ENCODE assay signal across 8 cellular contexts in genomic region chr15:57306305-57306943, GRCh38.
DNase-seq lines count a peak whose midpoint lies in the region; ATAC-seq, FAIRE-seq and TF ChIP-seq lines count a peak whose summit lies in the region.

No MANE protein-coding gene starts in this region.

- peak overlapping the region in 1 of 4 donors; percentile 6 for H3K27ac ChIP-seq in body of pancreas
- no peak overlapping the region for H3K27ac ChIP-seq in skeletal muscle tissue (ENCODE audit: low read depth, low read length)

- H3K9ac ChIP-seq in skeletal muscle tissue (ENCODE audit: low read depth in 1 of 3, low read length in 3 of 3): peak overlapping the region; percentile 66 to 81 (median 78)

- no peak for TF ChIP-seq POLR2A in body of pancreas (IDR thresholded peaks at IDR 0.05)

- peak; percentile 81 to 90 (median 89) for TF ChIP-seq CTCF in body of pancreas (IDR thresholded peaks at IDR 0.05)

- intact Hi-C loops in body of pancreas (cut with DNase I): loop anchor here (5.0 to 10.0 kb wide), 2 partner anchors 482 to 814 kb away; no protein-coding TSS in a partner anchor

- H3K27me3 ChIP-seq in body of pancreas (no peaks in the 10 kb centered on the region), skeletal muscle tissue (ENCODE audit: control insufficient read depth in 3 of 3, insufficient read depth in 3 of 3, low read length in 3 of 3) (no peaks in the 10 kb centered on the region)

- H3K9me3 ChIP-seq in body of pancreas: no peaks in the 10 kb centered on the region
- peaks cover 2% of the 10 kb centered on the region for H3K9me3 ChIP-seq in iPS-18c (ENCODE audit: control insufficient read depth, insufficient read depth, low read length)
- no peaks in the 10 kb centered on the region for H3K9me3 ChIP-seq in skeletal muscle tissue (ENCODE audit: control insufficient read depth in 3 of 3, low read length in 3 of 3)

- peak overlapping the region; percentile 0 to 37 for H3K4me3 ChIP-seq in body of pancreas
- peak overlapping the region; percentile 63 for H3K4me3 ChIP-seq in iPS-18c (ENCODE audit: insufficient read depth, low read depth, low read length)
- H3K4me3 ChIP-seq in skeletal muscle tissue (ENCODE audit: low read length in 3 of 3): peak overlapping the region; percentile 67 to 78 (median 78)

- H3K36me3 ChIP-seq in body of pancreas (replicated peaks in 1 of 2; ENCODE audit: insufficient read depth in 1 of 2, low read depth in 2 of 2): no peaks in the 10 kb centered on the region
- H3K36me3 ChIP-seq in skeletal muscle tissue (ENCODE audit: control insufficient read depth in 3 of 3, insufficient read depth in 3 of 3, low read length in 3 of 3): no peaks in the 10 kb centered on the region

- 1 to 4% methylated on average over 24 to 42 of the region's 42 CpGs for WGBS in body of pancreas, 2 donors

- peak; percentile 13 for FAIRE-seq in G401.6 (lab: Jason Lieb, UNC)

- peak; percentile 28 for DNase-seq in NCI-H1436 treated with DMSO at 0.1 percent for 48 hours (lab: John Stamatoyannopoulos, UW)
- DNase-seq in UCSD-AML1 (lab: John Stamatoyannopoulos, UW; ENCODE audit: unreplicated experiment): peak; percentile 84
- DNase-seq in body of pancreas: peak; percentile 84 to 89 (median 88)

- H3K4me1 ChIP-seq in body of pancreas (peaks cover 15% of the 10 kb centered on the region), skeletal muscle tissue (ENCODE audit: control insufficient read depth in 3 of 3, insufficient read depth in 3 of 3, low read length in 3 of 3) (peaks cover 4 to 10% (median 9%) of the 10 kb centered on the region in 3 donors)

- peak; percentile 70 for ATAC-seq in HG02588 (IDR thresholded peaks at IDR 0.05; ENCODE audit: unreplicated experiment)
- peak; percentile 92 for ATAC-seq in body of pancreas
- no peak for ATAC-seq in HG03469 (IDR thresholded peaks at IDR 0.05; ENCODE audit: unreplicated experiment)

Comparison
In these comparisons a context has a peak if more than half of its experiments do, and no peak if none do; other contexts are left out.
1. DNase-seq: peak in every context shown above with its lines; median percentile 88 in body of pancreas; 84 in UCSD-AML1; 28 in NCI-H1436 treated with DMSO at 0.1 percent for 48 hours.
2. H3K4me3 ChIP-seq: peak in every context shown above with its lines; median percentile 78 in skeletal muscle tissue; 63 in iPS-18c; 18 in body of pancreas.